ENCODE assay signal across 16 cellular contexts in the genomic region with DNA sequence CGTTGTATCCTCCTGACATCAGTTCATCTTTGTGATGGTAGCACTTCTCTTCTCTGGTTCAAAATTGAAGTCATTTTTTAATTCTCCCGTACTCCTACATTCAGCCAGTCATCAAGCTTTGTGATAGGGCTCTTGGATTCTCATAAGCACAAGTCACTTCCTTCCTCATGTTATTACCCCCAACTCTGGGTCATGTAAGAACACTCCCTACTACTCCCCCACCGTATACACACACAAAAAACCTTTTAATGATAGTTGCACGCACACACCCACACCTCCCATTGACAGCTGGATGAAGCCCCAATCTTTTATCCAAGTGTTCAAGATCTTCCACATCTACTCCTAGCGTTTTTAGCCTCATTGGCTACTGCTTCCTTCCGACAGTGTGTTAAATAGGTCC. TPM values are rescaled to one million over a fixed set of nuclear protein-coding genes. Genes with fewer than 3 reads are reported as not detected.
DNase-seq lines count a peak whose midpoint lies in the region; ATAC-seq and TF ChIP-seq lines count a peak whose summit lies in the region.
"Had no signal": no experiment of that assay in that cellular context is flagged by ENCODE, and none has a peak within 500 bp of the region (broad histone marks: within the 10 kb centered on the region; RNA-seq: fewer than 3 reads in every experiment).

No MANE protein-coding gene starts in this region.

- H3K36me3 Mint-ChIP-seq in activated naive CD4-positive, alpha-beta T cell treated with anti-CD3 and anti-CD28 coated beads, Interleukin-2, amount 50 U/mL, for 72 hours = no peaks in the 10 kb centered on the region
- H3K36me3 Mint-ChIP-seq: activated naive CD8-positive, alpha-beta T cell treated with anti-CD3 and anti-CD28 coated beads for 36 hours had no signal

- no peak for ATAC-seq in activated naive CD4-positive, alpha-beta T cell treated with anti-CD3 and anti-CD28 coated beads, Interleukin-2, amount 50 U/mL, for 72 hours
- ATAC-seq in heart right ventricle (peak in 6 of 8 donors; percentile 18 to 58 (median 38)), GM21737 (IDR thresholded peaks at IDR 0.05; ENCODE audit: unreplicated experiment) (no peak)
- ATAC-seq: A549 had no signal

- peaks cover 0 to 18% (median 7%) of the 10 kb centered on the region in 9 donors for H3K36me3 ChIP-seq in heart right ventricle
- H3K36me3 ChIP-seq in spleen = peaks cover 0 to 24% (median 16%) of the 10 kb centered on the region in 6 donors

- H3K9me3 Mint-ChIP-seq in activated naive CD4-positive, alpha-beta T cell treated with anti-CD3 and anti-CD28 coated beads, Interleukin-2, amount 50 U/mL, for 72 hours = no peaks in the 10 kb centered on the region
- H3K9me3 Mint-ChIP-seq: activated naive CD8-positive, alpha-beta T cell treated with anti-CD3 and anti-CD28 coated beads for 36 hours had no signal

- no peaks in the 10 kb centered on the region for H3K27me3 ChIP-seq in heart right ventricle
- no peaks in the 10 kb centered on the region for H3K27me3 ChIP-seq in spleen (replicated peaks in 1 of 7)

- H3K27ac Mint-ChIP-seq in activated naive CD4-positive, alpha-beta T cell treated with anti-CD3 and anti-CD28 coated beads, Interleukin-2, amount 50 U/mL, for 72 hours = peak overlapping the region; percentile 5 to 75

- DNase-seq in activated naive CD4-positive, alpha-beta T cell treated with anti-CD3 and anti-CD28 coated beads, Interleukin-2, amount 50 U/mL, for 72 hours (ENCODE audit: low spot score in 2 of 2) = no peak
- DNase-seq in activated naive CD4-positive, alpha-beta T cell (lab: John Stamatoyannopoulos, UW) = no peak
- peak; percentile 62 for DNase-seq in SIG-M5 treated with dmso at 0.1 percent for 504 hours (lab: John Stamatoyannopoulos, UW; ENCODE audit: unreplicated experiment)
- no peak for DNase-seq in heart right ventricle
- DNase-seq in spleen = no peak
- no peak for DNase-seq in activated CD4-positive, alpha-beta T cell treated with anti-CD3 and anti-CD28 coated beads for 1 hour
- no peak for DNase-seq in posterior vena cava (ENCODE audit: low spot score)
- DNase-seq: activated CD8-positive, alpha-beta memory T cell treated with anti-CD3 and anti-CD28 coated beads for 24 hours; activated naive CD8-positive, alpha-beta T cell treated with anti-CD3 and anti-CD28 coated beads for 36 hours; cortex of kidney; DMS 273 treated with DMSO at 0.1 percent for 48 hours; GOT3; NCI-H1092 treated with DMSO at 0.1 percent for 48 hours had no signal

- 45 to 54% methylated on average over 6 of the region's 6 CpGs for WGBS in heart right ventricle, 2 donors
- WGBS in spleen, 5 donors = 46 to 70% (median 55%) methylated on average over 6 of the region's 6 CpGs

- TF ChIP-seq CTCF in heart right ventricle (IDR thresholded peaks at IDR 0.05) (no peak), spleen (IDR thresholded peaks at IDR 0.05 in 8 of 11, conservative IDR thresholded peaks at IDR 0.05 in 3 of 11) (no peak)

- H3K4me1 ChIP-seq in heart right ventricle (peaks cover 9 to 84% (median 65%) of the 10 kb centered on the region in 9 donors), spleen (peaks cover 15 to 91% (median 69%) of the 10 kb centered on the region in 6 donors)
- H3K4me1 ChIP-seq: A549 had no signal

- H3K4me3 ChIP-seq in heart right ventricle (no peak overlapping the region), spleen (peak overlapping the region in 1 of 8 donors; percentile 46)
- H3K4me3 ChIP-seq: A549, skin epidermis had no signal

- intact Hi-C loops in heart right ventricle (cut with DNase I) = loop anchor here in 2 of 10 donors (10.0 kb wide), 1 partner anchor 46 kb away; no protein-coding TSS in a partner anchor
- intact Hi-C loops in spleen (cut with DNase I; ENCODE audit: low total_unique reads) = no loop called here
- intact Hi-C loops in posterior vena cava (cut with DNase I) = no loop called here

- no peak for TF ChIP-seq POLR2A in spleen (IDR thresholded peaks at IDR 0.05)

- no peaks in the 10 kb centered on the region for H3K9me3 ChIP-seq in heart right ventricle
- H3K9me3 ChIP-seq in spleen = no peaks in the 10 kb centered on the region
- H3K9me3 ChIP-seq: A549 had no signal

- H3K27ac ChIP-seq in heart right ventricle (peak overlapping the region in 5 of 10 donors; percentile 27 to 79 (median 57)), spleen (peak overlapping the region; percentile 2 to 92 (median 84))
- H3K27ac ChIP-seq: A549 had no signal

RNA-seq across cellular contexts. Expression of gene KDM3B, which starts 16.8 kb away (rescaled TPM):
- 10 to 100 TPM; 40.5 to 54.6 TPM for total RNA-seq in activated naive CD4-positive, alpha-beta T cell treated with anti-CD3 and anti-CD28 coated beads, Interleukin-2, amount 50 U/mL, for 72 hours
- 10 to 100 TPM; 31.9 to 57.3 (median 48.3) TPM for total RNA-seq in heart right ventricle
- polyA plus RNA-seq in heart right ventricle = 10 to 100 TPM; 11.9 to 22.4 TPM
- 10 to 100 TPM; 69.1 to 90.6 (median 79.6) TPM for total RNA-seq in spleen
- polyA plus RNA-seq in spleen = 10 to 100 TPM; 21.6 to 27.4 (median 24.8) TPM
- 10 to 100 TPM; 49.7 to 54.5 TPM for total RNA-seq in posterior vena cava

RNA-seq across cellular contexts. Expression of gene FAM53C, which starts 31.2 kb away (rescaled TPM):
- total RNA-seq in activated naive CD4-positive, alpha-beta T cell treated with anti-CD3 and anti-CD28 coated beads, Interleukin-2, amount 50 U/mL, for 72 hours = 10 to 100 TPM; 31.7 to 48.4 TPM
- total RNA-seq in heart right ventricle (10 to 100 TPM; 20.4 to 29.9 (median 25.1) TPM), spleen (10 to 100 TPM; 28.8 to 42.0 (median 33.7) TPM), posterior vena cava (10 to 100 TPM; 18.7 to 20.7 TPM)
- polyA plus RNA-seq in heart right ventricle (10 to 100 TPM in 1 of 2 donors, 1 to 10 TPM in 1; 8.8 to 14.9 TPM), spleen (10 to 100 TPM in 1 of 3 donors, 1 to 10 TPM in 2; 6.8 to 11.7 (median 7.7) TPM)

RNA-seq across cellular contexts. Expression of gene CDC25C, which starts 37.6 kb away (rescaled TPM):
- 10 to 100 TPM; 19.1 to 30.5 TPM for total RNA-seq in activated naive CD4-positive, alpha-beta T cell treated with anti-CD3 and anti-CD28 coated beads, Interleukin-2, amount 50 U/mL, for 72 hours
- under 1 TPM in 5 of 10 donors, not detected in 5; 0.13 to 0.74 (median 0.38) TPM for total RNA-seq in heart right ventricle
- under 1 TPM in 1 of 2 donors, not detected in 1; 0.03 TPM for polyA plus RNA-seq in heart right ventricle
- total RNA-seq in spleen = 1 to 10 TPM in 3 of 7 donors, under 1 TPM in 4; 0.25 to 6.0 (median 0.89) TPM
- polyA plus RNA-seq in spleen = 1 to 10 TPM in 1 of 3 donors, under 1 TPM in 2; 0.37 to 2.0 (median 0.77) TPM
- total RNA-seq in posterior vena cava = not detected

Comparison
In these comparisons a context has a peak if more than half of its experiments do, and no peak if none do; other contexts are left out.
1. ATAC-seq: peak in heart right ventricle (6 of 8); none in activated naive CD4-positive, alpha-beta T cell treated with anti-CD3 and anti-CD28 coated beads, Interleukin-2, amount 50 U/mL, for 72 hours (0 of 2) and GM21737 (single experiment).